In the genomic region with DNA sequence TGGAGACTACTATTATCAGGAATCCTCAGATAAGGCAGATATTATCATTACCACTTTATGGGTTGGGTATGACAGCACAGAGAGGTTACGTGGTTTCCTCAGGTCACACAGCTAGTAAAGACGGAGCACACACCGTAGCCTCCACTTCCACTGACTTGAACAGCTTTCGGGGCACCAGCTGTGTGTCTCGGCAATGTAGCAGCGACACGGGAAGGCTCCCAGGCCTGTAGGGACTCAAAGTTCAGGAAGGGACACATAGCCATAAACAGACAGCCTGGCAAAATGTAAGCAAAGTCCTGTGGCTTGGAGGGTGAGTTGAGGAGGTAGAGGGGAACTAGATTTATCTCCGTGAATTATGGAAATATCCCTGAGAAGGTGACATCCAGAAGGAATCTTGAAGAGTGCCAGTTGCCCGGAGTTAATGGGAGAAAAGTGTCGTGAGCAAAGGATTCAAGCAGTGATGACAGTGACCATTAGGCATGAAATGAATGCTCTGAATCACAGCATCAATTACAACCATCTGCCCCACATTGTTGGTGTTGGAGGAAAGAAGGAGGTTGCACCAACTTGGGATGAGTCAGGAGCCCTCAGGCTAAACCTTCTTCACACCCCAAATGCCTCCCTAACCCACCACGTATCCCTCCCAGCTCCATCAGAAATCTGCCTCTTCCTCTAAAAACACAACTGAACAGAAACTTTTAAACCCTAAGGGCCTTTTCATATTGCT, we compare ENCODE assay signal across 13 cellular contexts.
DNase-seq lines count a peak whose midpoint lies in the region; ATAC-seq and TF ChIP-seq lines count a peak whose summit lies in the region.
"Had no signal": no experiment of that assay in that cellular context is flagged by ENCODE, and none has a peak within 500 bp of the region (broad histone marks: within the 10 kb centered on the region; RNA-seq: fewer than 3 reads in every experiment).

No MANE protein-coding gene starts in this region.

- H3K4me3 ChIP-seq in brain microvascular endothelial cell (ENCODE audit: low read depth, low read length) = no peak overlapping the region
- no peak overlapping the region for H3K4me3 ChIP-seq in mesodermal cell (ENCODE audit: extremely low read depth, insufficient read depth, low read length, poor library complexity, severe bottlenecking)
- H3K4me3 ChIP-seq: SK-N-MC had no signal

- ATAC-seq in HG02938 (IDR thresholded peaks at IDR 0.05; ENCODE audit: unreplicated experiment) (no peak), GM18868 (IDR thresholded peaks at IDR 0.05; ENCODE audit: unreplicated experiment) (no peak)
- no peak for ATAC-seq in activated CD4-positive, alpha-beta T cell treated with anti-CD3 and anti-CD28 coated beads for 36 hours

- H3K27ac ChIP-seq in brain microvascular endothelial cell (peak overlapping the region; percentile 47), mesodermal cell (ENCODE audit: low read depth, low read length, severe bottlenecking) (peak overlapping the region; percentile 83)
- H3K27ac ChIP-seq: SK-N-MC had no signal

- H3K27ac Mint-ChIP-seq in activated CD4-positive, alpha-beta T cell treated with anti-CD3 and anti-CD28 coated beads for 36 hours = no peak overlapping the region

- 80 to 87% methylated on average over 8 to 11 of the region's 11 CpGs for WGBS in mesodermal cell (ENCODE audit: insufficient coverage in 2 of 2), 2 experiments

- CTCF ChIA-PET in activated CD4-positive, alpha-beta T cell treated with anti-CD3 and anti-CD28 coated beads for 36 hours (lab: Charles Lee) = interaction anchor here (0.9 to 1.8 kb wide), 4 partner anchors 8 to 118 kb away, joined by 3 to 5 read pairs (median 4); no protein-coding TSS in a partner anchor

- no peaks in the 10 kb centered on the region for H3K9me3 Mint-ChIP-seq in activated CD4-positive, alpha-beta T cell treated with anti-CD3 and anti-CD28 coated beads for 36 hours (ENCODE audit: low read depth)

- in situ Hi-C loops in brain microvascular endothelial cell (cut with HindIII; ENCODE audit: low pct_ligation_motif_present, low sequenced_read_pairs) = no loop called here

- no peak overlapping the region for H3K4me3 Mint-ChIP-seq in activated CD4-positive, alpha-beta T cell treated with anti-CD3 and anti-CD28 coated beads for 36 hours

- no peaks in the 10 kb centered on the region for H3K36me3 Mint-ChIP-seq in activated CD4-positive, alpha-beta T cell treated with anti-CD3 and anti-CD28 coated beads for 36 hours (ENCODE audit: low read depth)

- H3K36me3 ChIP-seq in brain microvascular endothelial cell (replicated peaks) = no peaks in the 10 kb centered on the region
- H3K36me3 ChIP-seq in mesodermal cell (ENCODE audit: control insufficient read depth, insufficient read depth, low read length) = no peaks in the 10 kb centered on the region

- intact Hi-C loops in activated CD4-positive, alpha-beta T cell treated with anti-CD3 and anti-CD28 coated beads for 36 hours (cut with DNase I, micrococcal nuclease) = no loop called here

- TF ChIP-seq CTCF in brain microvascular endothelial cell (IDR thresholded peaks at IDR 0.05; ENCODE audit: low read depth, low read length, missing control alignments) = no peak

- H3K4me1 Mint-ChIP-seq in activated CD4-positive, alpha-beta T cell treated with anti-CD3 and anti-CD28 coated beads for 36 hours = no peaks in the 10 kb centered on the region

- no peaks in the 10 kb centered on the region for H3K9me3 ChIP-seq in mesodermal cell (ENCODE audit: control insufficient read depth, low read length)

- POLR2A ChIA-PET in activated CD4-positive, alpha-beta T cell treated with anti-CD3 and anti-CD28 coated beads for 36 hours (lab: Charles Lee) = no interaction called here

- H3K27me3 ChIP-seq in brain microvascular endothelial cell (replicated peaks) = no peaks in the 10 kb centered on the region

- peaks cover 9% of the 10 kb centered on the region for H3K4me1 ChIP-seq in mesodermal cell (ENCODE audit: control insufficient read depth, insufficient read depth, low read length, poor library complexity, severe bottlenecking)

- peak; percentile 100 for DNase-seq in EH (ENCODE audit: low read depth)
- peak; percentile 98 for DNase-seq in M059J (ENCODE audit: low read depth)
- DNase-seq in brain microvascular endothelial cell = peak; percentile 71
- DNase-seq in NCI-H146 (lab: John Stamatoyannopoulos, UW) = no peak
- no peak for DNase-seq in activated CD4-positive, alpha-beta T cell treated with anti-CD3 and anti-CD28 coated beads for 36 hours
- DNase-seq: activated CD4-positive, alpha-beta T cell treated with anti-CD3 and anti-CD28 coated beads, Interleukin-2, amount 50 U/mL, for 4 hours; DND-41; NCI-H2171; stimulated activated naive CD4-positive, alpha-beta T cell treated with Interleukin-2 at 50 U/mL for 16 hours had no signal

- H3K27me3 Mint-ChIP-seq in activated CD4-positive, alpha-beta T cell treated with anti-CD3 and anti-CD28 coated beads for 36 hours = peaks cover 5% of the 10 kb centered on the region

Comparison
In these comparisons a context has a peak if more than half of its experiments do, and no peak if none do; other contexts are left out.
1. DNase-seq: peak in EH (single experiment), M059J (single experiment) and brain microvascular endothelial cell (single experiment); none in NCI-H146 (single experiment) and activated CD4-positive, alpha-beta T cell treated with anti-CD3 and anti-CD28 coated beads for 36 hours (single experiment).